ENCODE assay signal across 17 cellular contexts in the genomic region with DNA sequence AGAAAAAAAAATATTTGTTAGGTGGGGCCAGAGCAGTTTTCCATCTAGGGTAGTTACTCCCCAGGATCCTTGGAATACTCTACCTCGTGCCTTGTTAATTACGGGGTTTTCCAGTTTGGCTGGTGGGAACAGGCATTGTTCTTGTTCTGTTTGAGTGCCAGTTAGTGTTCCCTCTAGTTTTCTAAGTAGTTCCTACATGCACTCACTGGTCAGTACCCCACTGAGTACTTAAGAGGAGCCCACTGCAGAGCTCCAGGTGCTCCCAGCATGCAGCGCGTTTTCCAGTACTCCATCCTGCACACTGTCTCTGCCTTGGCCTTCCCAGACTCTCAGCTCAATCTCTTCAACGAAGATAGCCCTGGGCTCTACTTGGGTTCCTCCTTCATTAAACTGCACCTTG.
"Had no signal": no experiment of that assay in that cellular context is flagged by ENCODE, and none has a peak within 500 bp of the region (broad histone marks: within the 10 kb centered on the region; RNA-seq: fewer than 3 reads in every experiment).

No MANE protein-coding gene starts in this region.

- H3K4me1 ChIP-seq: prostate gland, spleen, tibial artery, vagina had no signal

- H3K4me3 ChIP-seq: prostate gland, spleen, tibial artery, vagina had no signal

- H3K4me3 Mint-ChIP-seq: activated B cell treated with CpG ODN at 0.5 μM for 24 hours; activated CD4-positive, alpha-beta T cell treated with anti-CD3 and anti-CD28 coated beads, Interleukin-2, amount 10 ng/mL, durations not matched to agents 24 days and 14 days; activated T-helper 17 cell treated with anti-CD3 and anti-CD28 coated beads, Interleukin-2, amount 50 U/mL, for 72 hours; endodermal cell; naive thymus-derived CD8-positive, alpha-beta T cell; stimulated activated memory B cell treated with anti-CD40 and anti-IgM and Interleukin-4, amounts not matched to agents 10 μg/mL and 1 μg/mL and 100 μg/mL, for 72 hours had no signal

- H3K9me3 Mint-ChIP-seq: activated B cell treated with CpG ODN at 0.5 μM for 24 hours; activated CD4-positive, alpha-beta T cell treated with anti-CD3 and anti-CD28 coated beads, Interleukin-2, amount 10 ng/mL, durations not matched to agents 24 days and 14 days; activated T-helper 17 cell treated with anti-CD3 and anti-CD28 coated beads, Interleukin-2, amount 50 U/mL, for 72 hours; endodermal cell; naive thymus-derived CD8-positive, alpha-beta T cell; stimulated activated memory B cell treated with anti-CD40 and anti-IgM and Interleukin-4, amounts not matched to agents 10 μg/mL and 1 μg/mL and 100 μg/mL, for 72 hours had no signal

- H3K9me3 ChIP-seq: prostate gland, spleen, tibial artery, vagina had no signal

- ATAC-seq: activated T-helper 17 cell treated with anti-CD3 and anti-CD28 coated beads, Interleukin-2, amount 50 U/mL, for 72 hours; naive thymus-derived CD8-positive, alpha-beta T cell; sciatic nerve; stimulated activated memory B cell treated with anti-CD40 and anti-IgM and Interleukin-4, amounts not matched to agents 10 μg/mL and 1 μg/mL and 100 μg/mL, for 72 hours had no signal

- H3K27ac Mint-ChIP-seq: activated B cell treated with CpG ODN at 0.5 μM for 24 hours; activated CD4-positive, alpha-beta T cell treated with anti-CD3 and anti-CD28 coated beads, Interleukin-2, amount 10 ng/mL, durations not matched to agents 24 days and 14 days; activated T-helper 17 cell treated with anti-CD3 and anti-CD28 coated beads, Interleukin-2, amount 50 U/mL, for 72 hours; endodermal cell; naive thymus-derived CD8-positive, alpha-beta T cell; stimulated activated memory B cell treated with anti-CD40 and anti-IgM and Interleukin-4, amounts not matched to agents 10 μg/mL and 1 μg/mL and 100 μg/mL, for 72 hours had no signal

- H3K36me3 Mint-ChIP-seq: stimulated activated memory B cell treated with anti-CD40 and anti-IgM and Interleukin-4, amounts not matched to agents 10 μg/mL and 1 μg/mL and 100 μg/mL, for 72 hours had no signal

- H3K4me1 Mint-ChIP-seq: activated B cell treated with CpG ODN at 0.5 μM for 24 hours; activated T-helper 17 cell treated with anti-CD3 and anti-CD28 coated beads, Interleukin-2, amount 50 U/mL, for 72 hours; endodermal cell; stimulated activated memory B cell treated with anti-CD40 and anti-IgM and Interleukin-4, amounts not matched to agents 10 μg/mL and 1 μg/mL and 100 μg/mL, for 72 hours had no signal

- DNase-seq: activated B cell treated with CpG ODN at 0.5 μM for 24 hours; activated CD4-positive, alpha-beta T cell treated with anti-CD3 and anti-CD28 coated beads, Interleukin-2, amount 10 ng/mL, durations not matched to agents 24 days and 14 days; activated CD8-positive, alpha-beta memory T cell treated with anti-CD3 and anti-CD28 coated beads for 24 hours; activated naive CD4-positive, alpha-beta T cell treated with anti-CD3 and anti-CD28 coated beads, Interleukin-2, amount 50 U/mL, for 16 hours; caudate nucleus; endodermal cell; hippocampal formation; naive thymus-derived CD8-positive, alpha-beta T cell; nucleus accumbens; spleen; stimulated activated CD4-positive, alpha-beta T cell treated with anti-CD3 and anti-CD28 coated beads, Interleukin-1b, Interleukin-23, amount 100 ng/mL, for 48 hours; tibial artery had no signal

- H3K27me3 Mint-ChIP-seq: activated B cell treated with CpG ODN at 0.5 μM for 24 hours; activated CD4-positive, alpha-beta T cell treated with anti-CD3 and anti-CD28 coated beads, Interleukin-2, amount 10 ng/mL, durations not matched to agents 24 days and 14 days; activated T-helper 17 cell treated with anti-CD3 and anti-CD28 coated beads, Interleukin-2, amount 50 U/mL, for 72 hours; naive thymus-derived CD8-positive, alpha-beta T cell; stimulated activated memory B cell treated with anti-CD40 and anti-IgM and Interleukin-4, amounts not matched to agents 10 μg/mL and 1 μg/mL and 100 μg/mL, for 72 hours had no signal

- H3K27ac ChIP-seq: prostate gland, spleen, tibial artery, vagina had no signal

- H3K27me3 ChIP-seq: spleen, tibial artery, vagina had no signal

- H3K36me3 ChIP-seq: prostate gland, spleen, vagina had no signal
